In the genomic region with DNA sequence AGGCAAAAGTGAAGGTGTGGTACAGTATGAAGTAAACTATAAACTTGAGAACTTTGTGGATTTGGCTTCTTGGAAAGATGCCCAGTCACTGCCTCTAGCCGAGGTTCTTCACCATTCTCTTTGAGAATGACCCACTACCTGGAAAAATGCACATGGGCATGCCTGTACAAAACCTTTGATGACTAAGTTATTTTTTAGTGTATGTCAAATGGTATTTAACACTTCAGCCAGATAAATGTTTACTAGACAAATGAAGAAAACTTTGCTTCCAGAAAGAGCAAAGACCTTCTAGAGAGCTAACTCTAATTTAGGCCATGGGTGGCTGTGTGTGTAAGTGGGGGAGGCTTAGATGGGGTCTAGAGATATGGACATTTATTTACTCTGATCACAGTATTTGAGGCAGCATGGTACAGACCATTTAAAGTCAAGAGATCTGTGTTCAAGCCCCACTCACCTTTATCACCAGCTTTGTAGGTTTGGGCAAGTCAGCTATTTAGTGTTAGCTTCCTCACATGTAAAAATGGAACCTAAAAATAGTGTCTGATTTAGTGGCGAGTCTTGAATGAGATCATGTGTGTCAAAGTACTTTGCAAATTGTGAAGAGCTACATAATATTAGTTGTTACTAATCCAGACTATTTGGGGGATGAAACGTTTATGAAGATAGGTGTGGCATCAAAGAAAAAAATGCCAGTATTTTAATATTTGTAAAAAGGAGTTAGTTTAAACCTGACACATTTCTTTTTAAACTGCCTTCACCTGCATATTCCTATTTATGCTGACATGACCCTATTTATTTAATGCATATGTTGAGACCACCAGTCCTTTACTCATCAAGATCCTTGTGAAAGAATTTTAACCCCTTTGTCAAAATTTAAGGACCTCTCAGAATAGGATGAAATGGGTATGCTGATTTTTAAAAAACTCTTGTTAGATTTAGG, we compare ENCODE assay signal across 8 cellular contexts. TPM values are rescaled to one million over a fixed set of nuclear protein-coding genes. Genes with fewer than 3 reads are reported as not detected.
DNase-seq lines count a peak whose midpoint lies in the region; ATAC-seq and TF ChIP-seq lines count a peak whose summit lies in the region.

No MANE protein-coding gene starts in this region.

- H3K36me3 ChIP-seq in colonic mucosa = no peaks in the 10 kb centered on the region

- H3K9ac ChIP-seq in colonic mucosa (ENCODE audit: low read depth in 2 of 2, low read length in 2 of 2) = peak overlapping the region in 1 of 2 donors; percentile 70

- no peaks in the 10 kb centered on the region for H3K9me3 Mint-ChIP-seq in mesothelial cell of epicardium

- H3K4me1 ChIP-seq in colonic mucosa = no peaks in the 10 kb centered on the region

- H3K4me3 ChIP-seq in colonic mucosa = no peak overlapping the region

- no peaks in the 10 kb centered on the region for H3K9me3 ChIP-seq in colonic mucosa

- no peak overlapping the region for H3K27ac ChIP-seq in colonic mucosa

- peaks cover 36% of the 10 kb centered on the region for H3K4me1 Mint-ChIP-seq in mesothelial cell of epicardium

- H3K27ac Mint-ChIP-seq in mesothelial cell of epicardium = peak overlapping the region; percentile 99

- no peak for ATAC-seq in GM18867 (IDR thresholded peaks at IDR 0.05; ENCODE audit: unreplicated experiment)
- ATAC-seq in GM19351 (IDR thresholded peaks at IDR 0.05; ENCODE audit: unreplicated experiment) = no peak

- intact Hi-C loops in colonic mucosa (cut with DNase I) = no loop called here

- H3K4me3 Mint-ChIP-seq in mesothelial cell of epicardium = peak overlapping the region; percentile 99

- H3K27me3 Mint-ChIP-seq in mesothelial cell of epicardium (ENCODE audit: low read depth) = no peaks in the 10 kb centered on the region

- no peaks in the 10 kb centered on the region for H3K27me3 ChIP-seq in colonic mucosa

- DNase-seq in GM03348 (ENCODE audit: low spot score) = peak; percentile 20
- DNase-seq in NCI-H226 = peak; percentile 86
- peak; percentile 69 for DNase-seq in colonic mucosa
- DNase-seq in mesothelial cell of epicardium (ENCODE audit: low spot score in 2 of 2, unreplicated experiment in 2 of 2) = no peak
- no peak for DNase-seq in NCI-H146 treated with DMSO at 0.1 percent for 48 hours (lab: John Stamatoyannopoulos, UW; ENCODE audit: unreplicated experiment)
- no peak for DNase-seq in effector CD8-positive, alpha-beta T cell (lab: John Stamatoyannopoulos, UW)

- H3K36me3 Mint-ChIP-seq in mesothelial cell of epicardium = peaks cover 3% of the 10 kb centered on the region

- TF ChIP-seq CTCF in colonic mucosa (IDR thresholded peaks at IDR 0.05) = no peak
- no peak for TF ChIP-seq CTCF in mesothelial cell of epicardium (IDR thresholded peaks at IDR 0.05; ENCODE audit: unreplicated experiment)

RNA-seq across cellular contexts. Expression of gene NFYC, which starts 20.2 kb away (rescaled TPM):
- 10 to 100 TPM; 46.9 to 62.2 TPM for total RNA-seq in colonic mucosa
- 91.0 to 101 TPM (median 91.2 TPM) in 3 replicates for total RNA-seq in mesothelial cell of epicardium

RNA-seq across cellular contexts. Expression of gene RIMS3, which starts 46.3 kb away (rescaled TPM):
- total RNA-seq in colonic mucosa (1 to 10 TPM; 7.0 to 9.5 TPM), mesothelial cell of epicardium (12.5 to 13.0 TPM (median 12.9 TPM) in 3 replicates)

Comparison
In these comparisons a context has a peak if more than half of its experiments do, and no peak if none do; other contexts are left out.
1. DNase-seq: peak in GM03348 (single experiment), NCI-H226 (single experiment) and colonic mucosa (single experiment); none in mesothelial cell of epicardium (0 of 2), NCI-H146 treated with DMSO at 0.1 percent for 48 hours (single experiment) and effector CD8-positive, alpha-beta T cell (single experiment).